In the genomic region with DNA sequence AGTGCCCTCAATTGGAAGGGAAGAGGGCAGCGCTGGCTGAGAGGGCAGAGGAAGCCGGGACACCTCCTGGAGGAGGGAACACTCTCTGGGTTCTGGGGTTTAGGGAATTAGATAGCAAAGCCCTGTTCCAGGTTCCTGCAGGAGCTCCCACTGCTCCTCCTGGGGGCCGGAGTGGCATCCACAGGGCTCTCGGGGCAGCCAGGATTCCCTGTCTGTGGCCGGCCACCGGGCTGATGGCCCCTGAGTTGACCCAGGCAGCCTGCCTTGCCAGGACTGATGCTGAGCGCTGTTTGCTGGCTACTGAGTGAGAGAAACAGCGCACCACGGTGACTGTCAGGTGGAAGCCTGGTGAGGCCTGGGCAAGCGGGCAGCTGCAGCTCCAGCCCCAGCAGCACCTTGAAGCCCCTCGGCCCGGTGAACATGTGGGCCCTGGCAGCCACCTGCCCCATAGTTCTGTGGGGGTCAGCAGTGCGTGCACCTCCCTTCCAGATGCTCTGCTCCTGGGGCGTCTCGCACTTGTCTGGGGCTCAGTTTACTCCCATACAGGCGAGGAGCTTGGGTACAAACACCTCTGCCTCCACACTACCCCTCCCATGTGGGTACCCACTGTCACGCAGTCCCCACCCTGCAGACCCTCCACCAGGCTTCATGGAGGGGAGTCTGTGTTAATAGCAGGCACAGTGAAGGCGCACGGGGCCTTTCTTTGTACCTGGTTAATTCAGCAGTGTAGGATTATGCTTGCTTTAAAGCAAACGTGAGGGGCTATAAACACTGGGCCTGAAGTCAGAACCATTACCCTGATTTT, we compare ENCODE assay signal across 3 cellular contexts.
TF ChIP-seq lines count a peak whose summit lies in the region.

No MANE protein-coding gene starts in this region.

TF ChIP-seq in IMR-90, 13 proteins besides CTCF, POLR2A, EP300 and RAD21:
- TF ChIP-seq, protein P1, sequence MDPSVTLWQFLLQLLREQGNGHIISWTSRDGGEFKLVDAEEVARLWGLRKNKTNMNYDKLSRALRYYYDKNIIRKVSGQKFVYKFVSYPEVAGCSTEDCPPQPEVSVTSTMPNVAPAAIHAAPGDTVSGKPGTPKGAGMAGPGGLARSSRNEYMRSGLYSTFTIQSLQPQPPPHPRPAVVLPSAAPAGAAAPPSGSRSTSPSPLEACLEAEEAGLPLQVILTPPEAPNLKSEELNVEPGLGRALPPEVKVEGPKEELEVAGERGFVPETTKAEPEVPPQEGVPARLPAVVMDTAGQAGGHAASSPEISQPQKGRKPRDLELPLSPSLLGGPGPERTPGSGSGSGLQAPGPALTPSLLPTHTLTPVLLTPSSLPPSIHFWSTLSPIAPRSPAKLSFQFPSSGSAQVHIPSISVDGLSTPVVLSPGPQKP (IDR thresholded peaks at IDR 0.05; ENCODE audit: borderline replicate concordance, low read depth, low read length) = no peak
- TF ChIP-seq BHLHE40 (IDR thresholded peaks at IDR 0.05; ENCODE audit: low read depth, low read length) (no peak), SMC3 (IDR thresholded peaks at IDR 0.05; ENCODE audit: low read depth, low read length) (no peak), CHD1 (IDR thresholded peaks at IDR 0.05; ENCODE audit: low read depth, low read length) (no peak), NFE2L2 (IDR thresholded peaks at IDR 0.05; ENCODE audit: low read depth, low read length) (no peak), MAZ (IDR thresholded peaks at IDR 0.05; ENCODE audit: borderline replicate concordance, low read depth, low read length) (no peak), FOS (IDR thresholded peaks at IDR 0.05; ENCODE audit: low read depth, low read length) (no peak), RFX5 (IDR thresholded peaks at IDR 0.05; ENCODE audit: low read depth, low read length) (no peak), CEBPB (IDR thresholded peaks at IDR 0.05; ENCODE audit: low read depth, low read length) (no peak), MXI1 (IDR thresholded peaks at IDR 0.05; ENCODE audit: borderline replicate concordance, low read depth, low read length) (no peak), RCOR1 (IDR thresholded peaks at IDR 0.05; ENCODE audit: insufficient replicate concordance, low read length) (no peak), MAFK (IDR thresholded peaks at IDR 0.05; ENCODE audit: low read depth, low read length) (no peak)
- TF ChIP-seq, protein P2, sequence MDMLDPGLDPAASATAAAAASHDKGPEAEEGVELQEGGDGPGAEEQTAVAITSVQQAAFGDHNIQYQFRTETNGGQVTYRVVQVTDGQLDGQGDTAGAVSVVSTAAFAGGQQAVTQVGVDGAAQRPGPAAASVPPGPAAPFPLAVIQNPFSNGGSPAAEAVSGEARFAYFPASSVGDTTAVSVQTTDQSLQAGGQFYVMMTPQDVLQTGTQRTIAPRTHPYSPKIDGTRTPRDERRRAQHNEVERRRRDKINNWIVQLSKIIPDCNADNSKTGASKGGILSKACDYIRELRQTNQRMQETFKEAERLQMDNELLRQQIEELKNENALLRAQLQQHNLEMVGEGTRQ (IDR thresholded peaks at IDR 0.05; ENCODE audit: low read depth, low read length) = no peak

TF ChIP-seq in GM12878, 131 proteins besides CTCF, POLR2A, EP300 and RAD21:
- TF ChIP-seq RUNX3 (IDR thresholded peaks at IDR 0.05; ENCODE audit: low read length) = no peak

TF ChIP-seq in neural cell, 6 proteins besides CTCF, POLR2A, EP300 and RAD21:
- TF ChIP-seq, protein P3, sequence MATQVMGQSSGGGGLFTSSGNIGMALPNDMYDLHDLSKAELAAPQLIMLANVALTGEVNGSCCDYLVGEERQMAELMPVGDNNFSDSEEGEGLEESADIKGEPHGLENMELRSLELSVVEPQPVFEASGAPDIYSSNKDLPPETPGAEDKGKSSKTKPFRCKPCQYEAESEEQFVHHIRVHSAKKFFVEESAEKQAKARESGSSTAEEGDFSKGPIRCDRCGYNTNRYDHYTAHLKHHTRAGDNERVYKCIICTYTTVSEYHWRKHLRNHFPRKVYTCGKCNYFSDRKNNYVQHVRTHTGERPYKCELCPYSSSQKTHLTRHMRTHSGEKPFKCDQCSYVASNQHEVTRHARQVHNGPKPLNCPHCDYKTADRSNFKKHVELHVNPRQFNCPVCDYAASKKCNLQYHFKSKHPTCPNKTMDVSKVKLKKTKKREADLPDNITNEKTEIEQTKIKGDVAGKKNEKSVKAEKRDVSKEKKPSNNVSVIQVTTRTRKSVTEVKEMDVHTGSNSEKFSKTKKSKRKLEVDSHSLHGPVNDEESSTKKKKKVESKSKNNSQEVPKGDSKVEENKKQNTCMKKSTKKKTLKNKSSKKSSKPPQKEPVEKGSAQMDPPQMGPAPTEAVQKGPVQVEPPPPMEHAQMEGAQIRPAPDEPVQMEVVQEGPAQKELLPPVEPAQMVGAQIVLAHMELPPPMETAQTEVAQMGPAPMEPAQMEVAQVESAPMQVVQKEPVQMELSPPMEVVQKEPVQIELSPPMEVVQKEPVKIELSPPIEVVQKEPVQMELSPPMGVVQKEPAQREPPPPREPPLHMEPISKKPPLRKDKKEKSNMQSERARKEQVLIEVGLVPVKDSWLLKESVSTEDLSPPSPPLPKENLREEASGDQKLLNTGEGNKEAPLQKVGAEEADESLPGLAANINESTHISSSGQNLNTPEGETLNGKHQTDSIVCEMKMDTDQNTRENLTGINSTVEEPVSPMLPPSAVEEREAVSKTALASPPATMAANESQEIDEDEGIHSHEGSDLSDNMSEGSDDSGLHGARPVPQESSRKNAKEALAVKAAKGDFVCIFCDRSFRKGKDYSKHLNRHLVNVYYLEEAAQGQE (IDR thresholded peaks at IDR 0.05; ENCODE audit: borderline replicate concordance) = no peak
- TF ChIP-seq POLR2AphosphoS5 (IDR thresholded peaks at IDR 0.05) (no peak), SMC3 (conservative IDR thresholded peaks at IDR 0.05; ENCODE audit: poor library complexity) (no peak), TAF1 (IDR thresholded peaks at IDR 0.05; ENCODE audit: low read depth) (no peak), EZH2 (IDR thresholded peaks at IDR 0.05; ENCODE audit: borderline replicate concordance, insufficient read depth, low read length, poor library complexity, severe bottlenecking) (no peak), MXI1 (conservative IDR thresholded peaks at IDR 0.05; ENCODE audit: poor library complexity, severe bottlenecking) (no peak)
